12 cellular contexts compared by ENCODE assay signal in genomic region chr1:146019225-146020057, GRCh38. TPM values are rescaled to one million over a fixed set of nuclear protein-coding genes. Genes with fewer than 3 reads are reported as not detected.
DNase-seq lines count a peak whose midpoint lies in the region; ATAC-seq and TF ChIP-seq lines count a peak whose summit lies in the region.
"Had no signal": no experiment of that assay in that cellular context is flagged by ENCODE, and none has a peak within 500 bp of the region (broad histone marks: within the 10 kb centered on the region; RNA-seq: fewer than 3 reads in every experiment).

No MANE protein-coding gene starts in this region.

- peak overlapping the region; percentile 39 for H3K4me3 Mint-ChIP-seq in endothelial cell (ENCODE audit: unreplicated experiment)
- H3K4me3 Mint-ChIP-seq in naive B cell, result peak overlapping the region in 7 of 8 donors; percentile 5 to 70 (median 51)

- H3K27me3 Mint-ChIP-seq in endothelial cell (ENCODE audit: unreplicated experiment) (peaks cover 8% of the 10 kb centered on the region), naive B cell (peaks cover 49 to 65% (median 63%) of the 10 kb centered on the region in 3 donors)

- H3K27ac ChIP-seq in breast epithelium (no peak overlapping the region), mammary epithelial cell (ENCODE audit: insufficient read depth, low read depth, low read length) (no peak overlapping the region), upper lobe of left lung (no peak overlapping the region)
- H3K27ac ChIP-seq: KMS-11 had no signal

- no peak for TF ChIP-seq EP300 in upper lobe of left lung (IDR thresholded peaks at IDR 0.05)

- no peak for TF ChIP-seq POLR2A in breast epithelium (IDR thresholded peaks at IDR 0.05)
- TF ChIP-seq POLR2A in upper lobe of left lung (IDR thresholded peaks at IDR 0.05), result no peak

- H3K4me3 ChIP-seq in breast epithelium, result peak overlapping the region; percentile 23 to 54 (median 30)
- H3K4me3 ChIP-seq in mammary epithelial cell (replicated peaks in 1 of 3; ENCODE audit: insufficient read depth in 1 of 3, low read depth in 2 of 3, low read length in 3 of 3), result no peak overlapping the region
- peak overlapping the region in 3 of 4 donors; percentile 10 to 35 (median 26) for H3K4me3 ChIP-seq in upper lobe of left lung

- no peaks in the 10 kb centered on the region for H3K79me2 ChIP-seq in mammary epithelial cell (ENCODE audit: insufficient read depth, low read length)

- no peak for TF ChIP-seq CTCF in breast epithelium (IDR thresholded peaks at IDR 0.05)
- no peak for TF ChIP-seq CTCF in mammary epithelial cell (conservative IDR thresholded peaks at IDR 0.05 in 1 of 2, IDR thresholded peaks at IDR 0.05 in 1 of 2; ENCODE audit: extremely low read depth in 1 of 2, insufficient read depth in 1 of 2, low read depth in 1 of 2, low read length in 2 of 2)
- TF ChIP-seq CTCF in endothelial cell (IDR thresholded peaks at IDR 0.05; ENCODE audit: unreplicated experiment), result no peak
- TF ChIP-seq CTCF in upper lobe of left lung (IDR thresholded peaks at IDR 0.05), result no peak

- peaks cover 0 to 21% of the 10 kb centered on the region in 2 donors for H3K27me3 ChIP-seq in breast epithelium
- peaks cover 9% of the 10 kb centered on the region for H3K27me3 ChIP-seq in mammary epithelial cell (ENCODE audit: insufficient read depth, low read length)
- peaks cover 0 to 7% (median 3%) of the 10 kb centered on the region in 4 donors for H3K27me3 ChIP-seq in upper lobe of left lung

- H3K36me3 Mint-ChIP-seq in endothelial cell (ENCODE audit: low read depth, unreplicated experiment) (peaks cover 3% of the 10 kb centered on the region), naive B cell (no peaks in the 10 kb centered on the region)

- dilution Hi-C loops in mammary epithelial cell (cut with HindIII; ENCODE audit: low sequenced_read_pairs), result loop anchor here (5.0 kb wide), 1 partner anchor 57 kb away; the partner anchor contains the start of genes ANKRD34A and POLR3GL

- no peak overlapping the region for H3K4me2 ChIP-seq in mammary epithelial cell (ENCODE audit: insufficient read depth, low read depth, low read length)
- H3K4me2 ChIP-seq: KMS-11 had no signal

- peaks cover 8% of the 10 kb centered on the region for H3K4me1 Mint-ChIP-seq in endothelial cell (ENCODE audit: unreplicated experiment)
- H3K4me1 Mint-ChIP-seq in naive B cell, result peaks cover 9 to 12% (median 11%) of the 10 kb centered on the region in 3 donors

- no peak overlapping the region for H2AFZ ChIP-seq in mammary epithelial cell (ENCODE audit: low read depth, low read length)

- no peak for DNase-seq in breast epithelium (ENCODE audit: low spot score in 2 of 2)
- no peak for DNase-seq in mammary epithelial cell
- DNase-seq in endothelial cell (ENCODE audit: low spot score), result no peak
- no peak for DNase-seq in naive B cell
- DNase-seq in upper lobe of left lung, result peak in 1 of 2 donors; percentile 83
- no peak for DNase-seq in posterior vena cava (ENCODE audit: low spot score)
- DNase-seq in SW480 (ENCODE audit: low spot score), result no peak
- DNase-seq: activated naive CD4-positive, alpha-beta T cell; NCI-H526 treated with DMSO at 0.1 percent for 48 hours had no signal

- H3K4me1 ChIP-seq in breast epithelium (peaks cover 0 to 4% of the 10 kb centered on the region in 2 donors), mammary epithelial cell (ENCODE audit: insufficient read depth, low read length) (no peaks in the 10 kb centered on the region), upper lobe of left lung (peaks cover 5 to 14% (median 11%) of the 10 kb centered on the region in 4 donors)

- no peaks in the 10 kb centered on the region for H3K9me3 Mint-ChIP-seq in endothelial cell (ENCODE audit: unreplicated experiment)
- no peaks in the 10 kb centered on the region for H3K9me3 Mint-ChIP-seq in naive B cell

- no TSS peak for BruUV-seq in mammary epithelial cell (replicated peaks; lab: Mats Ljungman, UMichigan)

- 47% methylated on average over 12 of the region's 43 CpGs for WGBS in mammary epithelial cell (ENCODE audit: low coverage, missing lambda C conversion rate)
- 23 to 25% methylated on average over 29 to 34 of the region's 43 CpGs for WGBS in upper lobe of left lung, 2 donors

- in situ Hi-C loops in mammary epithelial cell (cut with MboI; ENCODE audit: low sequenced_read_pairs in 2 of 2), result loop anchor here in 1 of 2 donors (10.0 kb wide), 1 partner anchor 175 kb away; the partner anchor contains the start of gene NUDT17

- ATAC-seq in naive B cell (ENCODE audit: low read depth in 2 of 2), result peak; percentile 32
- peak; percentile 21 to 58 for ATAC-seq in upper lobe of left lung (ENCODE audit: low FRiP score in 2 of 2)
- ATAC-seq in HG02588 (IDR thresholded peaks at IDR 0.05; ENCODE audit: unreplicated experiment), result no peak

- no peak overlapping the region for H3K9ac ChIP-seq in mammary epithelial cell (ENCODE audit: insufficient read depth, low read length)
- H3K9ac ChIP-seq: KMS-11 had no signal

- no peaks in the 10 kb centered on the region for H3K36me3 ChIP-seq in breast epithelium
- H3K36me3 ChIP-seq in mammary epithelial cell (ENCODE audit: insufficient read depth, low read length), result no peaks in the 10 kb centered on the region
- no peaks in the 10 kb centered on the region for H3K36me3 ChIP-seq in upper lobe of left lung

- H3K9me3 ChIP-seq in breast epithelium (no peaks in the 10 kb centered on the region), mammary epithelial cell (replicated peaks; ENCODE audit: insufficient read depth, low read length) (no peaks in the 10 kb centered on the region), upper lobe of left lung (no peaks in the 10 kb centered on the region)

- no peak overlapping the region for H3K27ac Mint-ChIP-seq in endothelial cell (ENCODE audit: unreplicated experiment)
- H3K27ac Mint-ChIP-seq in naive B cell, result peak overlapping the region in 1 of 6 donors; percentile 75

- intact Hi-C loops in breast epithelium (cut with DNase I; ENCODE audit: low total_unique reads), result loop anchor here (10.0 kb wide), 1 partner anchor 165 kb away; the partner anchor contains the start of gene PIAS3
- intact Hi-C loops in mammary epithelial cell (cut with micrococcal nuclease), result loop anchor here (10.0 kb wide), 1 partner anchor 285 kb away; no protein-coding TSS in a partner anchor
- intact Hi-C loops in posterior vena cava (cut with DNase I), result loop anchor here in 1 of 2 donors (10.0 kb wide), 2 partner anchors 135 to 165 kb away; partner anchors contain the start of genes ANKRD35 and PIAS3

- CTCF ChIA-PET in mammary epithelial cell (lab: Charles Lee; ENCODE audit: low non-redundant PET), result no interaction called here

- no peaks in the 10 kb centered on the region for H4K20me1 ChIP-seq in mammary epithelial cell (ENCODE audit: insufficient read depth, low read length)

RNA-seq across cellular contexts. Expression of gene HJV, which starts 2.1 kb away (rescaled TPM):
- total RNA-seq in breast epithelium (not detected), mammary epithelial cell (not detected), endothelial cell (ENCODE audit: unreplicated experiment) (not detected), upper lobe of left lung (not detected), posterior vena cava (not detected)
- polyA plus RNA-seq in mammary epithelial cell (not detected), naive B cell (ENCODE audit: low read depth in 6 of 6) (not detected)
- not detected for polyA minus RNA-seq in mammary epithelial cell
- total RNA-seq: T-helper 1 cell treated with Interleukin-12 subunit alpha and Interleukin-12 subunit beta and Interleukin-4 antibody, amounts not matched to agents 30 ng/mL and 1 ng/mL, for 36 hours had no signal

RNA-seq across cellular contexts. Expression of gene TXNIP, which starts 23.1 kb away (rescaled TPM):
- total RNA-seq in breast epithelium (1,000 to 10,000 TPM; 2,506 to 3,955 (median 3,543) TPM), mammary epithelial cell (100 to 1,000 TPM in 1 of 2 donors, 10 to 100 TPM in 1; 92.8 to 355 TPM), endothelial cell (ENCODE audit: unreplicated experiment) (107 TPM), upper lobe of left lung (1,000 to 10,000 TPM in 3 of 6 donors, 100 to 1,000 TPM in 3; 703 to 1,481 (median 910) TPM), posterior vena cava (100 to 1,000 TPM; 393 to 441 TPM)
- polyA plus RNA-seq in mammary epithelial cell (56.2 TPM), naive B cell (ENCODE audit: low read depth in 6 of 6) (1,000 to 10,000 TPM; 2,524 to 6,933 (median 5,735) TPM)
- 73.1 TPM for polyA minus RNA-seq in mammary epithelial cell

RNA-seq across cellular contexts. Expression of gene POLR3GL, which starts 55.0 kb away (rescaled TPM):
- total RNA-seq in breast epithelium, result 10 to 100 TPM; 18.0 to 32.8 (median 18.1) TPM
- 10 to 100 TPM in 1 of 2 donors, 1 to 10 TPM in 1; 4.7 to 10.0 TPM for total RNA-seq in mammary epithelial cell
- polyA plus RNA-seq in mammary epithelial cell, result 7.3 TPM
- 10.9 TPM for polyA minus RNA-seq in mammary epithelial cell
- total RNA-seq in endothelial cell (ENCODE audit: unreplicated experiment), result 12.4 TPM
- polyA plus RNA-seq in naive B cell (ENCODE audit: low read depth in 6 of 6), result 100 to 1,000 TPM in 1 of 6 donors, 10 to 100 TPM in 5; 79.5 to 202 (median 91.7) TPM
- total RNA-seq in upper lobe of left lung, result 10 to 100 TPM; 18.7 to 25.7 (median 22.5) TPM
- total RNA-seq in posterior vena cava, result 10 to 100 TPM; 22.8 to 23.8 TPM

RNA-seq across cellular contexts. Expression of gene ANKRD34A, which starts 55.1 kb away (rescaled TPM):
- under 1 TPM; 0.16 to 0.98 (median 0.59) TPM for total RNA-seq in breast epithelium
- 1 to 10 TPM; 1.3 to 1.6 TPM for total RNA-seq in mammary epithelial cell
- 1.1 TPM for polyA plus RNA-seq in mammary epithelial cell
- 0.21 TPM for polyA minus RNA-seq in mammary epithelial cell
- total RNA-seq in endothelial cell (ENCODE audit: unreplicated experiment), result 0.56 TPM
- polyA plus RNA-seq in naive B cell (ENCODE audit: low read depth in 6 of 6), result under 1 TPM in 2 of 6 donors, not detected in 4; 0.15 to 0.27 TPM
- total RNA-seq in upper lobe of left lung, result 1 to 10 TPM in 2 of 6 donors, under 1 TPM in 4; 0.30 to 2.6 (median 0.73) TPM
- 1 to 10 TPM; 2.3 TPM for total RNA-seq in posterior vena cava

Comparison
In these comparisons a context has a peak if more than half of its experiments do, and no peak if none do; other contexts are left out.
1. H3K4me3 ChIP-seq: peak in breast epithelium (3 of 3) and upper lobe of left lung (3 of 4); none in mammary epithelial cell (0 of 3).